1 cellular context compared by ENCODE assay signal in the genomic region with DNA sequence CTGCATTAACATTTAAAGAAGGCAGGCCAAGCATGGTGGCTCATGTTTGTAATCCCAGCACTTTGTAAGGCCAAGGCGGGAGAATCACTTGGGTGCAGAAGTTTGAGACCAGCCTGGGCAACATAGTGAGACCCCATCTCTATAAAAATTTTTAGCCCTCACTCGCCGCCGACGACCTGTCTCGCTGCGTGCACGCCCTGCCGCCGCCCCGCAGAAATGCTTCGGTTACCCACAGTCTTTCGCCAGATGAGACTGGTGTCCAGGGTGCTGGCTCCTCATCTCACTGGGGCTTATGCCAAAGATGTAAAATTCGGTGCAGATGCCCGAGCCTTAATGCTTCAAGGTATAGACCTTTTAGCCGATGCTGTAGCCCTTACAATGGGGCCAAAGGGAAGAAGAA.
TF ChIP-seq lines count a peak whose summit lies in the region.

No MANE protein-coding gene starts in this region.

TF ChIP-seq in K562, 482 proteins besides CTCF, POLR2A, EP300 and RAD21:
- TF ChIP-seq, protein P1, sequence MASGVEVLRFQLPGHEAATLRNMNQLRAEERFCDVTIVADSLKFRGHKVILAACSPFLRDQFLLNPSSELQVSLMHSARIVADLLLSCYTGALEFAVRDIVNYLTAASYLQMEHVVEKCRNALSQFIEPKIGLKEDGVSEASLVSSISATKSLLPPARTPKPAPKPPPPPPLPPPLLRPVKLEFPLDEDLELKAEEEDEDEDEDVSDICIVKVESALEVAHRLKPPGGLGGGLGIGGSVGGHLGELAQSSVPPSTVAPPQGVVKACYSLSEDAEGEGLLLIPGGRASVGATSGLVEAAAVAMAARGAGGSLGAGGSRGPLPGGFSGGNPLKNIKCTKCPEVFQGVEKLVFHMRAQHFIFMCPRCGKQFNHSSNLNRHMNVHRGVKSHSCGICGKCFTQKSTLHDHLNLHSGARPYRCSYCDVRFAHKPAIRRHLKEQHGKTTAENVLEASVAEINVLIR (CRISPR knock-in tag; IDR thresholded peaks at IDR 0.05): no peak
- TF ChIP-seq ZNF253 (CRISPR knock-in tag; conservative IDR thresholded peaks at IDR 0.05): no peak
- TF ChIP-seq MED1 (CRISPR knock-in tag; IDR thresholded peaks at IDR 0.05; ENCODE audit: borderline replicate concordance): no peak
- no peak for TF ChIP-seq PYGO2 (tag; IDR thresholded peaks at IDR 0.05)
- no peak for TF ChIP-seq ETV6 (IDR thresholded peaks at IDR 0.05; ENCODE audit: borderline replicate concordance in 1 of 2, low read depth in 2 of 2, low read length in 1 of 2)
- TF ChIP-seq ETV6 (CRISPR knock-in tag; IDR thresholded peaks at IDR 0.05; ENCODE audit: borderline replicate concordance): no peak
- TF ChIP-seq ZNF121 (CRISPR knock-in tag; conservative IDR thresholded peaks at IDR 0.05): peak; percentile 31; the same call in 1 of the 2 replicates
- TF ChIP-seq, protein P2, sequence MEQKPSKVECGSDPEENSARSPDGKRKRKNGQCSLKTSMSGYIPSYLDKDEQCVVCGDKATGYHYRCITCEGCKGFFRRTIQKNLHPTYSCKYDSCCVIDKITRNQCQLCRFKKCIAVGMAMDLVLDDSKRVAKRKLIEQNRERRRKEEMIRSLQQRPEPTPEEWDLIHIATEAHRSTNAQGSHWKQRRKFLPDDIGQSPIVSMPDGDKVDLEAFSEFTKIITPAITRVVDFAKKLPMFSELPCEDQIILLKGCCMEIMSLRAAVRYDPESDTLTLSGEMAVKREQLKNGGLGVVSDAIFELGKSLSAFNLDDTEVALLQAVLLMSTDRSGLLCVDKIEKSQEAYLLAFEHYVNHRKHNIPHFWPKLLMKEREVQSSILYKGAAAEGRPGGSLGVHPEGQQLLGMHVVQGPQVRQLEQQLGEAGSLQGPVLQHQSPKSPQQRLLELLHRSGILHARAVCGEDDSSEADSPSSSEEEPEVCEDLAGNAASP (IDR thresholded peaks at IDR 0.05): no peak
